In genomic region chr6:53064726-53065265, GRCh38 we compare ENCODE assay signal across 8 cellular contexts.
A peak's percentile ranks its signal among the peaks of the same experiment; 100 is the strongest.
DNase-seq lines count a peak whose midpoint lies in the region; ATAC-seq and TF ChIP-seq lines count a peak whose summit lies in the region.

No MANE protein-coding gene starts in this region.

- H3K4me3 ChIP-seq in SK-N-MC (peak overlapping the region; percentile 85), neutrophil (ENCODE audit: low read depth in 1 of 2, low read length in 1 of 2) (peak overlapping the region; percentile 83 to 93), subcutaneous abdominal adipose tissue (ENCODE audit: low read depth in 1 of 5, low read length in 5 of 5) (peak overlapping the region; percentile 74 to 99 (median 93))

- no peaks in the 10 kb centered on the region for H3K27me3 ChIP-seq in neutrophil
- no peaks in the 10 kb centered on the region for H3K27me3 ChIP-seq in subcutaneous abdominal adipose tissue (ENCODE audit: control insufficient read depth in 5 of 5, insufficient read depth in 4 of 5, low read length in 5 of 5)

- no peaks in the 10 kb centered on the region for H3K9me3 ChIP-seq in SK-N-MC (ENCODE audit: low read depth, low read length)
- no peaks in the 10 kb centered on the region for H3K9me3 ChIP-seq in neutrophil
- no peaks in the 10 kb centered on the region for H3K9me3 ChIP-seq in subcutaneous abdominal adipose tissue (ENCODE audit: control insufficient read depth in 5 of 5, low read length in 5 of 5)

- TF ChIP-seq CTCF in neutrophil (IDR thresholded peaks at IDR 0.05), result no peak

- peak; percentile 76 for ATAC-seq in HG02610 (IDR thresholded peaks at IDR 0.05; ENCODE audit: unreplicated experiment)

- peak; percentile 86 for DNase-seq in GM04503 (ENCODE audit: low read depth)
- DNase-seq in NCI-H1092 (lab: John Stamatoyannopoulos, UW), result peak; percentile 93
- peak; percentile 96 for DNase-seq in SK-N-MC (ENCODE audit: low read depth, low spot score)
- DNase-seq in activated naive CD4-positive, alpha-beta T cell treated with anti-CD3 and anti-CD28 coated beads, Interleukin-2, amount 50 U/mL, for 16 hours, result peak; percentile 96
- DNase-seq in globus pallidus (ENCODE audit: low spot score), result peak; percentile 99

- H3K27ac ChIP-seq in SK-N-MC (no peak overlapping the region), neutrophil (peak overlapping the region; percentile 84), subcutaneous abdominal adipose tissue (ENCODE audit: low read depth, low read length) (peak overlapping the region; percentile 93)

- H3K36me3 ChIP-seq in SK-N-MC (ENCODE audit: insufficient read depth, low read length) (no peaks in the 10 kb centered on the region; the same call in 1 of the 2 replicates), neutrophil (no peaks in the 10 kb centered on the region), subcutaneous abdominal adipose tissue (ENCODE audit: control insufficient read depth in 5 of 5, insufficient read depth in 5 of 5, low read length in 5 of 5) (peaks cover 0 to 4% (median 0%) of the 10 kb centered on the region in 5 donors)

- H3K4me1 ChIP-seq in neutrophil (ENCODE audit: control insufficient read depth in 1 of 2, insufficient read depth in 1 of 2, low read depth in 1 of 2, low read length in 1 of 2) (peaks cover 69 to 72% of the 10 kb centered on the region in 2 experiments), subcutaneous abdominal adipose tissue (ENCODE audit: control insufficient read depth in 5 of 5, insufficient read depth in 5 of 5, low read length in 5 of 5) (peaks cover 0 to 51% (median 45%) of the 10 kb centered on the region in 5 donors)

- H3K9ac ChIP-seq in SK-N-MC (ENCODE audit: insufficient read length), result peak overlapping the region; percentile 86
- H3K9ac ChIP-seq in subcutaneous abdominal adipose tissue (ENCODE audit: low read length in 5 of 5), result peak overlapping the region; percentile 80 to 94 (median 87)
